In genomic region chr10:61188691-61189090, GRCh38 we compare ENCODE assay signal across 19 cellular contexts.
"Had no signal": no experiment of that assay in that cellular context is flagged by ENCODE, and none has a peak within 500 bp of the region (broad histone marks: within the 10 kb centered on the region; RNA-seq: fewer than 3 reads in every experiment).

No MANE protein-coding gene starts in this region.

- H3K4me1 ChIP-seq: foreskin keratinocyte, parathyroid adenoma, sigmoid colon, spleen, testis, upper lobe of left lung had no signal

- H3K36me3 Mint-ChIP-seq: activated naive CD8-positive, alpha-beta T cell treated with anti-CD3 and anti-CD28 coated beads for 36 hours; brain had no signal

- H3K4me3 Mint-ChIP-seq: activated CD4-positive, alpha-beta T cell treated with anti-CD3 and anti-CD28 coated beads, Interleukin-2, amount 10 ng/mL, durations not matched to agents 7 days and 5 days; activated naive CD8-positive, alpha-beta T cell treated with anti-CD3 and anti-CD28 coated beads for 36 hours; activated T-cell treated with anti-CD3 and anti-CD28 coated beads, Interleukin-2, amount 50 U/mL, for 72 hours; brain; stimulated activated naive CD8-positive, alpha-beta T cell treated with anti-CD3 and anti-CD28 coated beads, Interleukin-15, amount 100 ng/mL, for 72 hours had no signal

- H3K9me3 Mint-ChIP-seq: activated CD4-positive, alpha-beta T cell treated with anti-CD3 and anti-CD28 coated beads, Interleukin-2, amount 10 ng/mL, durations not matched to agents 7 days and 5 days; activated naive CD8-positive, alpha-beta T cell treated with anti-CD3 and anti-CD28 coated beads for 36 hours had no signal

- H3K79me2 ChIP-seq: parathyroid adenoma had no signal

- H2AFZ ChIP-seq: parathyroid adenoma had no signal

- ATAC-seq: activated T-cell treated with anti-CD3 and anti-CD28 coated beads, Interleukin-2, amount 50 U/mL, for 72 hours; foreskin keratinocyte; stimulated activated naive CD8-positive, alpha-beta T cell treated with anti-CD3 and anti-CD28 coated beads, Interleukin-15, amount 100 ng/mL, for 72 hours had no signal

- H3K4me3 ChIP-seq: lung, sigmoid colon, spleen, testis, upper lobe of left lung had no signal

- H3K27ac ChIP-seq: foreskin keratinocyte, neutrophil, parathyroid adenoma, sigmoid colon, spleen, testis, upper lobe of left lung had no signal

- H3K9me3 ChIP-seq: neutrophil, testis had no signal

- H3K27me3 ChIP-seq: neutrophil, sigmoid colon, testis, upper lobe of left lung had no signal

- H3K36me3 ChIP-seq: neutrophil, sigmoid colon, spleen, upper lobe of left lung had no signal

- H3K4me1 Mint-ChIP-seq: activated CD4-positive, alpha-beta T cell treated with anti-CD3 and anti-CD28 coated beads, Interleukin-2, amount 10 ng/mL, durations not matched to agents 7 days and 5 days; activated naive CD8-positive, alpha-beta T cell treated with anti-CD3 and anti-CD28 coated beads for 36 hours; stimulated activated naive CD8-positive, alpha-beta T cell treated with anti-CD3 and anti-CD28 coated beads, Interleukin-15, amount 100 ng/mL, for 72 hours had no signal

- H3K27me3 Mint-ChIP-seq: stimulated activated naive CD8-positive, alpha-beta T cell treated with anti-CD3 and anti-CD28 coated beads, Interleukin-15, amount 100 ng/mL, for 72 hours had no signal

- H3K27ac Mint-ChIP-seq: activated CD4-positive, alpha-beta T cell treated with anti-CD3 and anti-CD28 coated beads, Interleukin-2, amount 10 ng/mL, durations not matched to agents 7 days and 5 days; activated naive CD8-positive, alpha-beta T cell treated with anti-CD3 and anti-CD28 coated beads for 36 hours; activated T-cell treated with anti-CD3 and anti-CD28 coated beads, Interleukin-2, amount 50 U/mL, for 72 hours; stimulated activated naive CD8-positive, alpha-beta T cell treated with anti-CD3 and anti-CD28 coated beads, Interleukin-15, amount 100 ng/mL, for 72 hours had no signal

- H3K9ac ChIP-seq: parathyroid adenoma had no signal

- DNase-seq: activated CD4-positive, alpha-beta T cell treated with anti-CD3 and anti-CD28 coated beads, Interleukin-2, amount 10 ng/mL, durations not matched to agents 7 days and 5 days; activated CD8-positive, alpha-beta memory T cell treated with anti-CD3 and anti-CD28 coated beads, Interleukin-2, amount 50 U/mL, for 48 hours; activated naive CD8-positive, alpha-beta T cell treated with anti-CD3 and anti-CD28 coated beads for 36 hours; activated T-cell treated with anti-CD3 and anti-CD28 coated beads, Interleukin-2, amount 50 U/mL, for 72 hours; amygdala; central memory CD4-positive, alpha-beta T cell; cortex of kidney; effector CD4-positive, alpha-beta T cell; foreskin keratinocyte; left colon; sigmoid colon; spleen; stimulated activated naive CD8-positive, alpha-beta T cell treated with anti-CD3 and anti-CD28 coated beads, Interleukin-15, amount 100 ng/mL, for 72 hours; testis; upper lobe of left lung had no signal
